In genomic region chr14:94543450-94544123, GRCh38 we compare ENCODE assay signal across 1 cellular context.
TF ChIP-seq lines count a peak whose summit lies in the region.

No MANE protein-coding gene starts in this region.

TF ChIP-seq in HepG2, 621 proteins besides CTCF, POLR2A, EP300 and RAD21 (continued from another document and continues in another):
- TF ChIP-seq PRPF4 (IDR thresholded peaks at IDR 0.05; ENCODE audit: low read depth, low read length, poor library complexity, severe bottlenecking) (no peak), ZNF256 (CRISPR knock-in tag; conservative IDR thresholded peaks at IDR 0.05) (no peak), ZC3H13 (CRISPR knock-in tag; IDR thresholded peaks at IDR 0.05) (no peak), MBNL3 (CRISPR knock-in tag; conservative IDR thresholded peaks at IDR 0.05) (no peak), HOXA3 (CRISPR knock-in tag; IDR thresholded peaks at IDR 0.05) (peak; percentile 36; the same call in 1 of the 2 replicates), ZNF263 (CRISPR knock-in tag; IDR thresholded peaks at IDR 0.05) (no peak), ZNF136 (CRISPR knock-in tag; IDR thresholded peaks at IDR 0.05; ENCODE audit: low read depth) (no peak), TBP (CRISPR knock-in tag; IDR thresholded peaks at IDR 0.05) (no peak), MEIS1 (CRISPR knock-in tag; IDR thresholded peaks at IDR 0.05; ENCODE audit: borderline replicate concordance) (no peak), SMC3 (IDR thresholded peaks at IDR 0.05; ENCODE audit: low read length) (no peak), RFXAP (CRISPR knock-in tag; IDR thresholded peaks at IDR 0.05; ENCODE audit: borderline replicate concordance) (no peak), ZNF747 (CRISPR knock-in tag; IDR thresholded peaks at IDR 0.05; ENCODE audit: borderline replicate concordance) (no peak), IKZF5 (CRISPR knock-in tag; IDR thresholded peaks at IDR 0.05) (no peak), ZNF160 (CRISPR knock-in tag; IDR thresholded peaks at IDR 0.05) (no peak), ZNF639 (CRISPR knock-in tag; conservative IDR thresholded peaks at IDR 0.05) (no peak), SIN3A (IDR thresholded peaks at IDR 0.05; ENCODE audit: borderline replicate concordance, low read depth, low read length) (no peak), AKNA (CRISPR knock-in tag; IDR thresholded peaks at IDR 0.05; ENCODE audit: borderline replicate concordance) (no peak), MIER3 (CRISPR knock-in tag; IDR thresholded peaks at IDR 0.05; ENCODE audit: borderline replicate concordance) (no peak), SRY (CRISPR knock-in tag; IDR thresholded peaks at IDR 0.05) (no peak), HNRNPK (IDR thresholded peaks at IDR 0.05; ENCODE audit: low read depth, low read length, poor library complexity, severe bottlenecking) (no peak), FOXA3 (CRISPR knock-in tag; IDR thresholded peaks at IDR 0.05) (peak; percentile 82), WIZ (CRISPR knock-in tag; IDR thresholded peaks at IDR 0.05) (no peak), MIER2 (CRISPR knock-in tag; IDR thresholded peaks at IDR 0.05) (no peak), KLF16 (CRISPR knock-in tag; IDR thresholded peaks at IDR 0.05) (0 out of 4 replicates have a peak, but pooled peaks of 1 of the 2 experiments have one; percentile 31), REPIN1 (CRISPR knock-in tag; IDR thresholded peaks at IDR 0.05; ENCODE audit: borderline replicate concordance, low read depth) (no peak), ZNF567 (CRISPR knock-in tag; IDR thresholded peaks at IDR 0.05; ENCODE audit: borderline replicate concordance) (no peak), RARG (CRISPR knock-in tag; IDR thresholded peaks at IDR 0.05; ENCODE audit: low read depth) (no peak), ZNF687 (CRISPR knock-in tag; IDR thresholded peaks at IDR 0.05) (peak; percentile 50), DDIT3 (CRISPR knock-in tag; IDR thresholded peaks at IDR 0.05) (no peak), ZNF552 (CRISPR knock-in tag; IDR thresholded peaks at IDR 0.05; ENCODE audit: borderline replicate concordance) (no peak), ZHX2 (IDR thresholded peaks at IDR 0.05; ENCODE audit: low read depth) (no peak), ZHX2 (CRISPR knock-in tag; IDR thresholded peaks at IDR 0.05; ENCODE audit: borderline replicate concordance) (no peak), ZNF276 (CRISPR knock-in tag; IDR thresholded peaks at IDR 0.05; ENCODE audit: low read depth) (no peak), NFKBIZ (CRISPR knock-in tag; IDR thresholded peaks at IDR 0.05) (no peak), HOXA5 (CRISPR knock-in tag; IDR thresholded peaks at IDR 0.05) (0 out of 2 replicates have a peak, but pooled peaks have one; percentile 36), ZNF101 (CRISPR knock-in tag; IDR thresholded peaks at IDR 0.05; ENCODE audit: borderline replicate concordance, low read depth) (no peak), ASH2L (IDR thresholded peaks at IDR 0.05; ENCODE audit: insufficient read length, low read depth, low read length) (no peak), ZNF614 (CRISPR knock-in tag; IDR thresholded peaks at IDR 0.05; ENCODE audit: borderline replicate concordance) (no peak), NR0B2 (CRISPR knock-in tag; IDR thresholded peaks at IDR 0.05) (no peak), ZNF75D (CRISPR knock-in tag; IDR thresholded peaks at IDR 0.05; ENCODE audit: borderline replicate concordance) (no peak), HNRNPH1 (optimal IDR thresholded peaks at IDR 0.05; ENCODE audit: low read depth, low read length) (no peak), STAT5B (CRISPR knock-in tag; IDR thresholded peaks at IDR 0.05) (no peak)
